In genomic region chrX:135429429-135429828, GRCh38 we compare ENCODE assay signal across 8 cellular contexts. TPM values are rescaled to one million over a fixed set of nuclear protein-coding genes. Genes with fewer than 3 reads are reported as not detected.
"Had no signal": no experiment of that assay in that cellular context is flagged by ENCODE, and none has a peak within 500 bp of the region (broad histone marks: within the 10 kb centered on the region; RNA-seq: fewer than 3 reads in every experiment).

No MANE protein-coding gene starts in this region.

- FAIRE-seq: HepG2 had no signal

- H3K36me3 Mint-ChIP-seq: IgD-negative memory B cell had no signal

- ATAC-seq: HCT116, HepG2 had no signal

- H3K4me3 Mint-ChIP-seq: HFFc6, IgD-negative memory B cell had no signal

- DNase-seq: GM23248, GOT3, H7, HFFc6, KBM-7 had no signal

- H3K27ac Mint-ChIP-seq: HFFc6, IgD-negative memory B cell had no signal

RNA-seq across cellular contexts. Expression of gene SMIM10L2A, which starts 7.7 kb away (rescaled TPM):
- total RNA-seq: GM23248, HepG2, HFFc6 had no signal
- polyA plus RNA-seq: GM23248, HepG2 had no signal
